In the genomic region with DNA sequence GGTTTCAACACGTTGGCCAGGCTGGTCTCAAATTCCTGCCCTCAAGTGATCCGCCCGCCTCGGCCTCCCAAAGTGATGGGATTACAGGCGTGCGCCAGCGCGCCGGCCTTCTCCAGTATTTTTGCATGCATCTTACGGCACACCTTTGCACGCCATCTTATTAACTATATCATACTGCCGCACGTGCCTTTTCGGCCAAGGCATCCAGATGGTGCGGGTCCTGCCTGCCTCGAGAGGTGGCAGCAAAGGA, we compare ENCODE assay signal across 1 cellular context.
A peak's percentile ranks its signal among the peaks of the same experiment; 100 is the strongest.
TF ChIP-seq lines count a peak whose summit lies in the region.

No MANE protein-coding gene starts in this region.

TF ChIP-seq in K562, 482 proteins besides CTCF, POLR2A, EP300 and RAD21 (continues in another document):
- TF ChIP-seq, protein P1, sequence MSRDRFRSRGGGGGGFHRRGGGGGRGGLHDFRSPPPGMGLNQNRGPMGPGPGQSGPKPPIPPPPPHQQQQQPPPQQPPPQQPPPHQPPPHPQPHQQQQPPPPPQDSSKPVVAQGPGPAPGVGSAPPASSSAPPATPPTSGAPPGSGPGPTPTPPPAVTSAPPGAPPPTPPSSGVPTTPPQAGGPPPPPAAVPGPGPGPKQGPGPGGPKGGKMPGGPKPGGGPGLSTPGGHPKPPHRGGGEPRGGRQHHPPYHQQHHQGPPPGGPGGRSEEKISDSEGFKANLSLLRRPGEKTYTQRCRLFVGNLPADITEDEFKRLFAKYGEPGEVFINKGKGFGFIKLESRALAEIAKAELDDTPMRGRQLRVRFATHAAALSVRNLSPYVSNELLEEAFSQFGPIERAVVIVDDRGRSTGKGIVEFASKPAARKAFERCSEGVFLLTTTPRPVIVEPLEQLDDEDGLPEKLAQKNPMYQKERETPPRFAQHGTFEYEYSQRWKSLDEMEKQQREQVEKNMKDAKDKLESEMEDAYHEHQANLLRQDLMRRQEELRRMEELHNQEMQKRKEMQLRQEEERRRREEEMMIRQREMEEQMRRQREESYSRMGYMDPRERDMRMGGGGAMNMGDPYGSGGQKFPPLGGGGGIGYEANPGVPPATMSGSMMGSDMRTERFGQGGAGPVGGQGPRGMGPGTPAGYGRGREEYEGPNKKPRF (IDR thresholded peaks at IDR 0.05; ENCODE audit: low read depth, low read length): no peak
- TF ChIP-seq HNRNPLL (IDR thresholded peaks at IDR 0.05; ENCODE audit: low read depth, low read length, poor library complexity, severe bottlenecking) (peak; percentile 21), SIRT6 (IDR thresholded peaks at IDR 0.05; ENCODE audit: low read depth, low read length) (no peak), ZNF77 (CRISPR knock-in tag; IDR thresholded peaks at IDR 0.05) (no peak), SP1 (CRISPR knock-in tag; IDR thresholded peaks at IDR 0.05) (peak; percentile 48; the same call in 1 of the 2 replicates), SIN3B (IDR thresholded peaks at IDR 0.05; ENCODE audit: low read depth) (no peak), TCFL5 (CRISPR knock-in tag; conservative IDR thresholded peaks at IDR 0.05) (no peak), ZNF445 (CRISPR knock-in tag; IDR thresholded peaks at IDR 0.05; ENCODE audit: low read depth) (no peak), NR2F6 (CRISPR knock-in tag; IDR thresholded peaks at IDR 0.05) (no peak), CREM (IDR thresholded peaks at IDR 0.05; ENCODE audit: low read depth) (no peak), ZNF282 (CRISPR knock-in tag; IDR thresholded peaks at IDR 0.05) (no peak), ZNF511 (CRISPR knock-in tag; IDR thresholded peaks at IDR 0.05) (no peak), ZBED1 (IDR thresholded peaks at IDR 0.05) (no peak), HDAC2 (IDR thresholded peaks at IDR 0.05) (0 out of 2 replicates have a peak, but pooled peaks have one; percentile 26), YY1 (IDR thresholded peaks at IDR 0.05; ENCODE audit: borderline replicate concordance in 1 of 3, control insufficient read depth in 1 of 3, extremely low read depth in 1 of 3, insufficient read depth in 3 of 3, insufficient read length in 1 of 3, insufficient replicate concordance in 2 of 3, low read depth in 1 of 3, low read length in 2 of 3) (peak in 1 of 3 experiments; percentile 33), HNRNPL (IDR thresholded peaks at IDR 0.05; ENCODE audit: low read depth, low read length) (no peak), MCM2 (IDR thresholded peaks at IDR 0.05; ENCODE audit: low read depth) (no peak), HMGXB4 (CRISPR knock-in tag; IDR thresholded peaks at IDR 0.05) (0 out of 2 replicates have a peak, but pooled peaks have one; percentile 72), RHOXF2B (CRISPR knock-in tag; conservative IDR thresholded peaks at IDR 0.05) (no peak), ESRRA (IDR thresholded peaks at IDR 0.05; ENCODE audit: borderline replicate concordance, low read depth) (no peak), CBX8 (IDR thresholded peaks at IDR 0.05; ENCODE audit: borderline replicate concordance, extremely low read depth, low read depth, low read length, poor library complexity, severe bottlenecking) (no peak), SMAD2 (IDR thresholded peaks at IDR 0.05; ENCODE audit: low read depth, low read length) (no peak), FOXM1 (IDR thresholded peaks at IDR 0.05; ENCODE audit: low read depth) (no peak), FOXM1 (CRISPR knock-in tag; IDR thresholded peaks at IDR 0.05; ENCODE audit: low read depth) (no peak), NR2C1 (IDR thresholded peaks at IDR 0.05) (no peak), NR2C1 (tag; IDR thresholded peaks at IDR 0.05) (no peak), E2F3 (CRISPR knock-in tag; IDR thresholded peaks at IDR 0.05) (no peak), ZBTB12 (CRISPR knock-in tag; IDR thresholded peaks at IDR 0.05) (no peak), BHLHE40 (IDR thresholded peaks at IDR 0.05; ENCODE audit: low read length) (peak; percentile 88), IRF2 (CRISPR knock-in tag; IDR thresholded peaks at IDR 0.05) (no peak), USF1 (CRISPR knock-in tag; IDR thresholded peaks at IDR 0.05) (0 out of 2 replicates have a peak, but pooled peaks have one; percentile 14), SMARCA5 (IDR thresholded peaks at IDR 0.05) (no peak)
- TF ChIP-seq, protein P2, sequence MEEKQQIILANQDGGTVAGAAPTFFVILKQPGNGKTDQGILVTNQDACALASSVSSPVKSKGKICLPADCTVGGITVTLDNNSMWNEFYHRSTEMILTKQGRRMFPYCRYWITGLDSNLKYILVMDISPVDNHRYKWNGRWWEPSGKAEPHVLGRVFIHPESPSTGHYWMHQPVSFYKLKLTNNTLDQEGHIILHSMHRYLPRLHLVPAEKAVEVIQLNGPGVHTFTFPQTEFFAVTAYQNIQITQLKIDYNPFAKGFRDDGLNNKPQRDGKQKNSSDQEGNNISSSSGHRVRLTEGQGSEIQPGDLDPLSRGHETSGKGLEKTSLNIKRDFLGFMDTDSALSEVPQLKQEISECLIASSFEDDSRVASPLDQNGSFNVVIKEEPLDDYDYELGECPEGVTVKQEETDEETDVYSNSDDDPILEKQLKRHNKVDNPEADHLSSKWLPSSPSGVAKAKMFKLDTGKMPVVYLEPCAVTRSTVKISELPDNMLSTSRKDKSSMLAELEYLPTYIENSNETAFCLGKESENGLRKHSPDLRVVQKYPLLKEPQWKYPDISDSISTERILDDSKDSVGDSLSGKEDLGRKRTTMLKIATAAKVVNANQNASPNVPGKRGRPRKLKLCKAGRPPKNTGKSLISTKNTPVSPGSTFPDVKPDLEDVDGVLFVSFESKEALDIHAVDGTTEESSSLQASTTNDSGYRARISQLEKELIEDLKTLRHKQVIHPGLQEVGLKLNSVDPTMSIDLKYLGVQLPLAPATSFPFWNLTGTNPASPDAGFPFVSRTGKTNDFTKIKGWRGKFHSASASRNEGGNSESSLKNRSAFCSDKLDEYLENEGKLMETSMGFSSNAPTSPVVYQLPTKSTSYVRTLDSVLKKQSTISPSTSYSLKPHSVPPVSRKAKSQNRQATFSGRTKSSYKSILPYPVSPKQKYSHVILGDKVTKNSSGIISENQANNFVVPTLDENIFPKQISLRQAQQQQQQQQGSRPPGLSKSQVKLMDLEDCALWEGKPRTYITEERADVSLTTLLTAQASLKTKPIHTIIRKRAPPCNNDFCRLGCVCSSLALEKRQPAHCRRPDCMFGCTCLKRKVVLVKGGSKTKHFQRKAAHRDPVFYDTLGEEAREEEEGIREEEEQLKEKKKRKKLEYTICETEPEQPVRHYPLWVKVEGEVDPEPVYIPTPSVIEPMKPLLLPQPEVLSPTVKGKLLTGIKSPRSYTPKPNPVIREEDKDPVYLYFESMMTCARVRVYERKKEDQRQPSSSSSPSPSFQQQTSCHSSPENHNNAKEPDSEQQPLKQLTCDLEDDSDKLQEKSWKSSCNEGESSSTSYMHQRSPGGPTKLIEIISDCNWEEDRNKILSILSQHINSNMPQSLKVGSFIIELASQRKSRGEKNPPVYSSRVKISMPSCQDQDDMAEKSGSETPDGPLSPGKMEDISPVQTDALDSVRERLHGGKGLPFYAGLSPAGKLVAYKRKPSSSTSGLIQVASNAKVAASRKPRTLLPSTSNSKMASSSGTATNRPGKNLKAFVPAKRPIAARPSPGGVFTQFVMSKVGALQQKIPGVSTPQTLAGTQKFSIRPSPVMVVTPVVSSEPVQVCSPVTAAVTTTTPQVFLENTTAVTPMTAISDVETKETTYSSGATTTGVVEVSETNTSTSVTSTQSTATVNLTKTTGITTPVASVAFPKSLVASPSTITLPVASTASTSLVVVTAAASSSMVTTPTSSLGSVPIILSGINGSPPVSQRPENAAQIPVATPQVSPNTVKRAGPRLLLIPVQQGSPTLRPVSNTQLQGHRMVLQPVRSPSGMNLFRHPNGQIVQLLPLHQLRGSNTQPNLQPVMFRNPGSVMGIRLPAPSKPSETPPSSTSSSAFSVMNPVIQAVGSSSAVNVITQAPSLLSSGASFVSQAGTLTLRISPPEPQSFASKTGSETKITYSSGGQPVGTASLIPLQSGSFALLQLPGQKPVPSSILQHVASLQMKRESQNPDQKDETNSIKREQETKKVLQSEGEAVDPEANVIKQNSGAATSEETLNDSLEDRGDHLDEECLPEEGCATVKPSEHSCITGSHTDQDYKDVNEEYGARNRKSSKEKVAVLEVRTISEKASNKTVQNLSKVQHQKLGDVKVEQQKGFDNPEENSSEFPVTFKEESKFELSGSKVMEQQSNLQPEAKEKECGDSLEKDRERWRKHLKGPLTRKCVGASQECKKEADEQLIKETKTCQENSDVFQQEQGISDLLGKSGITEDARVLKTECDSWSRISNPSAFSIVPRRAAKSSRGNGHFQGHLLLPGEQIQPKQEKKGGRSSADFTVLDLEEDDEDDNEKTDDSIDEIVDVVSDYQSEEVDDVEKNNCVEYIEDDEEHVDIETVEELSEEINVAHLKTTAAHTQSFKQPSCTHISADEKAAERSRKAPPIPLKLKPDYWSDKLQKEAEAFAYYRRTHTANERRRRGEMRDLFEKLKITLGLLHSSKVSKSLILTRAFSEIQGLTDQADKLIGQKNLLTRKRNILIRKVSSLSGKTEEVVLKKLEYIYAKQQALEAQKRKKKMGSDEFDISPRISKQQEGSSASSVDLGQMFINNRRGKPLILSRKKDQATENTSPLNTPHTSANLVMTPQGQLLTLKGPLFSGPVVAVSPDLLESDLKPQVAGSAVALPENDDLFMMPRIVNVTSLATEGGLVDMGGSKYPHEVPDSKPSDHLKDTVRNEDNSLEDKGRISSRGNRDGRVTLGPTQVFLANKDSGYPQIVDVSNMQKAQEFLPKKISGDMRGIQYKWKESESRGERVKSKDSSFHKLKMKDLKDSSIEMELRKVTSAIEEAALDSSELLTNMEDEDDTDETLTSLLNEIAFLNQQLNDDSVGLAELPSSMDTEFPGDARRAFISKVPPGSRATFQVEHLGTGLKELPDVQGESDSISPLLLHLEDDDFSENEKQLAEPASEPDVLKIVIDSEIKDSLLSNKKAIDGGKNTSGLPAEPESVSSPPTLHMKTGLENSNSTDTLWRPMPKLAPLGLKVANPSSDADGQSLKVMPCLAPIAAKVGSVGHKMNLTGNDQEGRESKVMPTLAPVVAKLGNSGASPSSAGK (IDR thresholded peaks at IDR 0.05): peak; percentile 79; the same call in 1 of the 2 replicates
- TF ChIP-seq, protein P3, sequence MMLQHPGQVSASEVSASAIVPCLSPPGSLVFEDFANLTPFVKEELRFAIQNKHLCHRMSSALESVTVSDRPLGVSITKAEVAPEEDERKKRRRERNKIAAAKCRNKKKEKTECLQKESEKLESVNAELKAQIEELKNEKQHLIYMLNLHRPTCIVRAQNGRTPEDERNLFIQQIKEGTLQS (IDR thresholded peaks at IDR 0.05): no peak
- TF ChIP-seq, protein P3 (CRISPR knock-in tag; conservative IDR thresholded peaks at IDR 0.05): no peak
- TF ChIP-seq, protein P4, sequence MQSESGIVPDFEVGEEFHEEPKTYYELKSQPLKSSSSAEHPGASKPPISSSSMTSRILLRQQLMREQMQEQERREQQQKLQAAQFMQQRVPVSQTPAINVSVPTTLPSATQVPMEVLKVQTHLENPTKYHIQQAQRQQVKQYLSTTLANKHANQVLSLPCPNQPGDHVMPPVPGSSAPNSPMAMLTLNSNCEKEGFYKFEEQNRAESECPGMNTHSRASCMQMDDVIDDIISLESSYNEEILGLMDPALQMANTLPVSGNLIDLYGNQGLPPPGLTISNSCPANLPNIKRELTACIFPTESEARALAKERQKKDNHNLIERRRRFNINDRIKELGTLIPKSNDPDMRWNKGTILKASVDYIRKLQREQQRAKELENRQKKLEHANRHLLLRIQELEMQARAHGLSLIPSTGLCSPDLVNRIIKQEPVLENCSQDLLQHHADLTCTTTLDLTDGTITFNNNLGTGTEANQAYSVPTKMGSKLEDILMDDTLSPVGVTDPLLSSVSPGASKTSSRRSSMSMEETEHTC (IDR thresholded peaks at IDR 0.05): no peak
- TF ChIP-seq, protein P5, sequence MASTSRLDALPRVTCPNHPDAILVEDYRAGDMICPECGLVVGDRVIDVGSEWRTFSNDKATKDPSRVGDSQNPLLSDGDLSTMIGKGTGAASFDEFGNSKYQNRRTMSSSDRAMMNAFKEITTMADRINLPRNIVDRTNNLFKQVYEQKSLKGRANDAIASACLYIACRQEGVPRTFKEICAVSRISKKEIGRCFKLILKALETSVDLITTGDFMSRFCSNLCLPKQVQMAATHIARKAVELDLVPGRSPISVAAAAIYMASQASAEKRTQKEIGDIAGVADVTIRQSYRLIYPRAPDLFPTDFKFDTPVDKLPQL (IDR thresholded peaks at IDR 0.05; ENCODE audit: extremely low read depth, insufficient read length): no peak
